In genomic region chr10:58556516-58556915, GRCh38 we compare ENCODE assay signal across 14 cellular contexts. TPM values are rescaled to one million over a fixed set of nuclear protein-coding genes. Genes with fewer than 3 reads are reported as not detected.
DNase-seq lines count a peak whose midpoint lies in the region; ATAC-seq, FAIRE-seq and TF ChIP-seq lines count a peak whose summit lies in the region.
"Had no signal": no experiment of that assay in that cellular context is flagged by ENCODE, and none has a peak within 500 bp of the region (broad histone marks: within the 10 kb centered on the region; RNA-seq: fewer than 3 reads in every experiment).

No MANE protein-coding gene starts in this region.

- no peak overlapping the region for H2AFZ ChIP-seq in PC-3 (ENCODE audit: low read length)

- TF ChIP-seq CTCF in PC-3 (conservative IDR thresholded peaks at IDR 0.05; ENCODE audit: low read depth, low read length) (no peak), kidney (IDR thresholded peaks at IDR 0.05; ENCODE audit: borderline replicate concordance, extremely low read depth, insufficient read depth) (no peak), thyroid gland (IDR thresholded peaks at IDR 0.05) (no peak)

- no peak overlapping the region for H3K9ac ChIP-seq in PC-3 (ENCODE audit: low read length)
- H3K9ac ChIP-seq in kidney (ENCODE audit: low read length in 2 of 2): no peak overlapping the region
- H3K9ac ChIP-seq: BLaER1 treated with 17β-estradiol and CSF1 and Interleukin-3, amounts not matched to agents 10 nM and 100 nM had no signal

- no peaks in the 10 kb centered on the region for H4K20me1 ChIP-seq in PC-3 (ENCODE audit: low read length)
- H4K20me1 ChIP-seq: BLaER1 treated with 17β-estradiol and CSF1 and Interleukin-3, amounts not matched to agents 10 nM and 100 nM had no signal

- TF ChIP-seq POLR2A in thyroid gland (IDR thresholded peaks at IDR 0.05): no peak

- FAIRE-seq in kidney (lab: Jason Lieb, UNC): no peak
- FAIRE-seq: H1, HTR-8/SVneo had no signal

- no peaks in the 10 kb centered on the region for H3K9me2 ChIP-seq in PC-3 (replicated peaks; ENCODE audit: low read length)

- WGBS in thyroid gland, 2 donors: 97 to 100% methylated on average over 1 of the region's 1 CpG

- H3K9me3 ChIP-seq in PC-3 (ENCODE audit: low read length) (peaks cover 15% of the 10 kb centered on the region), kidney (ENCODE audit: control insufficient read depth in 1 of 2, low read length in 2 of 2) (peaks cover 0 to 14% of the 10 kb centered on the region in 2 donors), thyroid gland (no peaks in the 10 kb centered on the region)

- 0 out of 2 replicates have a peak overlapping the region, but pooled peaks have one; percentile 4 for H3K4me3 ChIP-seq in PC-3 (ENCODE audit: low read length)
- H3K4me3 ChIP-seq in kidney (ENCODE audit: low read length in 2 of 2): peak overlapping the region in 1 of 2 donors; percentile 36
- H3K4me3 ChIP-seq in thyroid gland (replicated peaks in 1 of 3): no peak overlapping the region
- H3K4me3 ChIP-seq: BLaER1 treated with 17β-estradiol and CSF1 and Interleukin-3, amounts not matched to agents 10 nM and 100 nM; HAP-1 had no signal

- CTCF ChIA-PET in PC-3 (lab: Charles Lee): no interaction called here

- ATAC-seq in PC-3: peak; percentile 80
- ATAC-seq in HG03139 (IDR thresholded peaks at IDR 0.05; ENCODE audit: unreplicated experiment): no peak
- ATAC-seq in HG02588 (IDR thresholded peaks at IDR 0.05; ENCODE audit: unreplicated experiment): no peak

- POLR2A ChIA-PET in PC-3 (lab: Charles Lee; ENCODE audit: unreplicated experiment): no interaction called here

- H3K79me2 ChIP-seq in PC-3 (ENCODE audit: low read length): peaks cover 52% of the 10 kb centered on the region

- peak overlapping the region; percentile 34 for H3K4me2 ChIP-seq in PC-3 (ENCODE audit: low read length)
- H3K4me2 ChIP-seq: BLaER1 treated with 17β-estradiol and CSF1 and Interleukin-3, amounts not matched to agents 10 nM and 100 nM had no signal

- BruUV-seq in PC-3 (replicated peaks; lab: Mats Ljungman, UMichigan): no TSS peak

- DNase-seq in DMS53 (lab: John Stamatoyannopoulos, UW): peak; percentile 11
- no peak for DNase-seq in DMS53 treated with DMSO at 0.1 percent for 48 hours (lab: John Stamatoyannopoulos, UW; ENCODE audit: unreplicated experiment)
- peak; percentile 44 for DNase-seq in PC-3
- DNase-seq in kidney: no peak
- no peak for DNase-seq in thyroid gland
- DNase-seq in NCI-H2029 (lab: John Stamatoyannopoulos, UW): no peak
- DNase-seq: CD4-positive, CD25-positive, alpha-beta regulatory T cell had no signal

- no peak overlapping the region for H3K27ac ChIP-seq in PC-3 (ENCODE audit: low read length)
- peak overlapping the region; percentile 45 to 71 for H3K27ac ChIP-seq in kidney (ENCODE audit: low read depth in 2 of 2, low read length in 2 of 2)
- peak overlapping the region; percentile 0 to 61 (median 55) for H3K27ac ChIP-seq in thyroid gland
- H3K27ac ChIP-seq: 22Rv1; BLaER1 treated with 17β-estradiol and CSF1 and Interleukin-3, amounts not matched to agents 10 nM and 100 nM had no signal

- H3K36me3 ChIP-seq in PC-3 (ENCODE audit: low read depth, low read length) (peaks cover 9% of the 10 kb centered on the region; the same call in 1 of the 2 replicates), kidney (ENCODE audit: control insufficient read depth in 1 of 2, insufficient read depth in 2 of 2, low read length in 2 of 2) (no peaks in the 10 kb centered on the region), thyroid gland (no peaks in the 10 kb centered on the region)
- H3K36me3 ChIP-seq: BLaER1 treated with 17β-estradiol and CSF1 and Interleukin-3, amounts not matched to agents 10 nM and 100 nM; HAP-1 had no signal

- H3K27me3 ChIP-seq in PC-3 (ENCODE audit: low read length): no peaks in the 10 kb centered on the region
- no peaks in the 10 kb centered on the region for H3K27me3 ChIP-seq in thyroid gland
- H3K27me3 ChIP-seq: BLaER1 treated with 17β-estradiol and CSF1 and Interleukin-3, amounts not matched to agents 10 nM and 100 nM had no signal

- H3F3A ChIP-seq in PC-3 (ENCODE audit: low read length, unreplicated experiment): no peaks in the 10 kb centered on the region

- intact Hi-C loops in PC-3 (cut with micrococcal nuclease): no loop called here
- intact Hi-C loops in kidney (cut with DNase I): no loop called here
- intact Hi-C loops in thyroid gland (cut with DNase I): no loop called here

- H3K4me1 ChIP-seq in PC-3 (ENCODE audit: insufficient read depth, low read length) (peaks cover 22% of the 10 kb centered on the region), kidney (ENCODE audit: control insufficient read depth in 1 of 2, insufficient read depth in 1 of 2, low read depth in 1 of 2, low read length in 2 of 2) (peaks cover 0 to 18% of the 10 kb centered on the region in 2 donors), thyroid gland (peaks cover 12% of the 10 kb centered on the region in 2 donors)
- H3K4me1 ChIP-seq: BLaER1 treated with 17β-estradiol and CSF1 and Interleukin-3, amounts not matched to agents 10 nM and 100 nM; HAP-1 had no signal

RNA-seq across cellular contexts. Expression of gene BICC1, which starts 43.8 kb away (rescaled TPM):
- total RNA-seq in PC-3 (2014; rRNA removed) (11.9 and 13.9 TPM in 2 replicates), kidney (136 TPM), thyroid gland (10 to 100 TPM in 3 of 4 donors, 1 to 10 TPM in 1; 9.3 to 20.8 (median 12.5) TPM)
- polyA plus RNA-seq in kidney (ENCODE audit: insufficient read depth, low read depth, low replicate concordance): 21.0 TPM
- polyA plus RNA-seq: CD4-positive, CD25-positive, alpha-beta regulatory T cell had no signal

Comparison
In these comparisons a context has a peak if more than half of its experiments do, and no peak if none do; other contexts are left out.
1. DNase-seq: peak in DMS53 (single experiment) and PC-3 (single experiment); none in DMS53 treated with DMSO at 0.1 percent for 48 hours (single experiment), kidney (single experiment), thyroid gland (0 of 2) and NCI-H2029 (single experiment).